34 cellular contexts compared by ENCODE assay signal in genomic region chr4:76061421-76061820, GRCh38. TPM values are rescaled to one million over a fixed set of nuclear protein-coding genes. Genes with fewer than 3 reads are reported as not detected.
"Had no signal": no experiment of that assay in that cellular context is flagged by ENCODE, and none has a peak within 500 bp of the region (broad histone marks: within the 10 kb centered on the region; RNA-seq: fewer than 3 reads in every experiment).

No MANE protein-coding gene starts in this region.

- H3K4me3 Mint-ChIP-seq: activated CD4-positive, alpha-beta memory T cell treated with anti-CD3 and anti-CD28 coated beads, Interleukin-2, amount 10 ng/mL, durations not matched to agents 7 days and 5 days; activated CD4-positive, alpha-beta T cell treated with anti-CD3 and anti-CD28 coated beads, Interleukin-2, amount 10 ng/mL, durations not matched to agents 7 days and 5 days; activated T-cell treated with anti-CD3 and anti-CD28 coated beads, Interleukin-2, amount 50 U/mL, for 4 hours; brain; nephron had no signal

- DNase-seq: activated CD4-positive, alpha-beta memory T cell treated with anti-CD3 and anti-CD28 coated beads, Interleukin-2, amount 10 ng/mL, durations not matched to agents 7 days and 5 days; activated CD4-positive, alpha-beta T cell treated with anti-CD3 and anti-CD28 coated beads for 1 hour; activated CD4-positive, alpha-beta T cell treated with anti-CD3 and anti-CD28 coated beads, Interleukin-2, amount 10 ng/mL, durations not matched to agents 7 days and 5 days; activated CD8-positive, alpha-beta memory T cell treated with anti-CD3 and anti-CD28 coated beads, Interleukin-2, amount 50 U/mL, for 48 hours; activated naive CD4-positive, alpha-beta T cell; activated T-cell treated with anti-CD3 and anti-CD28 coated beads, Interleukin-2, amount 50 U/mL, for 4 hours; cerebellar nuclear complex; colonic mucosa; effector CD8-positive, alpha-beta T cell; esophagus squamous epithelium; foreskin melanocyte; glutamatergic neuron; islet precursor cell; left ventricle myocardium inferior; mucosa of descending colon; right lobe of liver; stimulated activated CD4-positive, alpha-beta T cell treated with anti-CD3 and anti-CD28 coated beads, Interleukin-12 subunit alpha, Interleukin-12 subunit beta, amount 100 ng/mL, for 4 hours; stimulated activated CD4-positive, alpha-beta T cell treated with anti-CD3 and anti-CD28 coated beads, Interleukin-4, amount 100 ng/mL, for 4 hours; stimulated activated CD8-positive, alpha-beta memory T cell treated with anti-CD3 and anti-CD28 coated beads, Interleukin-4, amount 100 ng/mL, for 48 hours; stimulated activated naive CD4-positive, alpha-beta T cell; T1000; testis; trophoblast cell had no signal

- H3K27ac ChIP-seq: ascending aorta, cardiac muscle cell, colonic mucosa, esophagus squamous epithelium, left ventricle myocardium inferior, right lobe of liver, testis had no signal

- ATAC-seq: activated naive CD4-positive, alpha-beta T cell treated with anti-CD3 and anti-CD28 coated beads, Interleukin-2, amount 50 U/mL, for 72 hours; activated T-cell treated with anti-CD3 and anti-CD28 coated beads, Interleukin-2, amount 50 U/mL, for 4 hours; mucosa of descending colon; right lobe of liver had no signal

- H3K9me3 ChIP-seq: ascending aorta, colonic mucosa, esophagus squamous epithelium, left ventricle myocardium inferior, mucosa of descending colon, right lobe of liver, testis had no signal

- H3K4me1 Mint-ChIP-seq: brain, nephron had no signal

- H3K27me3 Mint-ChIP-seq: activated CD4-positive, alpha-beta memory T cell treated with anti-CD3 and anti-CD28 coated beads, Interleukin-2, amount 10 ng/mL, durations not matched to agents 7 days and 5 days; activated CD4-positive, alpha-beta T cell treated with anti-CD3 and anti-CD28 coated beads, Interleukin-2, amount 10 ng/mL, durations not matched to agents 7 days and 5 days had no signal

- H3K4me1 ChIP-seq: ascending aorta, colonic mucosa, esophagus squamous epithelium, left ventricle myocardium inferior, testis had no signal

- H3K36me3 Mint-ChIP-seq: activated naive CD4-positive, alpha-beta T cell treated with anti-CD3 and anti-CD28 coated beads, Interleukin-2, amount 50 U/mL, for 72 hours; brain had no signal

- H3K9me3 Mint-ChIP-seq: activated CD4-positive, alpha-beta memory T cell treated with anti-CD3 and anti-CD28 coated beads, Interleukin-2, amount 10 ng/mL, durations not matched to agents 7 days and 5 days; activated CD4-positive, alpha-beta T cell treated with anti-CD3 and anti-CD28 coated beads, Interleukin-2, amount 10 ng/mL, durations not matched to agents 7 days and 5 days; activated T-cell treated with anti-CD3 and anti-CD28 coated beads, Interleukin-2, amount 50 U/mL, for 4 hours; brain; nephron had no signal

- H3K27me3 ChIP-seq: ascending aorta, cardiac muscle cell, colonic mucosa, right lobe of liver, testis had no signal

- H3K4me3 ChIP-seq: ascending aorta, cardiac muscle cell, colonic mucosa, esophagus squamous epithelium, left ventricle myocardium inferior, lung, mucosa of descending colon, right lobe of liver, testis had no signal

- H3K27ac Mint-ChIP-seq: activated CD4-positive, alpha-beta T cell treated with anti-CD3 and anti-CD28 coated beads, Interleukin-2, amount 10 ng/mL, durations not matched to agents 7 days and 5 days; activated naive CD4-positive, alpha-beta T cell treated with anti-CD3 and anti-CD28 coated beads, Interleukin-2, amount 50 U/mL, for 72 hours; brain; nephron had no signal

- H3K36me3 ChIP-seq: ascending aorta, cardiac muscle cell, colonic mucosa, esophagus squamous epithelium, left ventricle myocardium inferior, right lobe of liver had no signal

RNA-seq across cellular contexts. Expression of gene ART3, which starts 13.1 kb away (rescaled TPM):
- total RNA-seq: activated CD4-positive, alpha-beta T cell treated with anti-CD3 and anti-CD28 coated beads, Interleukin-2, amount 10 ng/mL, durations not matched to agents 7 days and 5 days; ascending aorta; dermis microvascular lymphatic vessel endothelial cell; mesenteric fat pad; myocyte; right lobe of liver; T-helper 1 cell treated with Interleukin-12 subunit alpha and Interleukin-12 subunit beta and Interleukin-4 antibody, amounts not matched to agents 30 ng/mL and 1 ng/mL, for 36 hours had no signal

RNA-seq across cellular contexts. Expression of gene CXCL11, which starts 25.6 kb away (rescaled TPM):
- total RNA-seq: activated CD4-positive, alpha-beta T cell treated with anti-CD3 and anti-CD28 coated beads, Interleukin-2, amount 10 ng/mL, durations not matched to agents 7 days and 5 days; ascending aorta; cardiac muscle cell; colonic mucosa; left ventricle myocardium inferior; mesenteric fat pad; myocyte; osteoblast had no signal
- polyA plus RNA-seq: cardiac muscle cell had no signal

RNA-seq across cellular contexts. Expression of gene CXCL10, which starts 38.1 kb away (rescaled TPM):
- total RNA-seq: ascending aorta, cardiac muscle cell, left ventricle myocardium inferior, myocyte, osteoblast, testis had no signal
- polyA plus RNA-seq: cardiac muscle cell had no signal

RNA-seq across cellular contexts. Expression of gene CXCL9, which starts 54.1 kb away (rescaled TPM):
- total RNA-seq: activated CD4-positive, alpha-beta memory T cell treated with anti-CD3 and anti-CD28 coated beads, Interleukin-2, amount 10 ng/mL, durations not matched to agents 7 days and 5 days; cardiac muscle cell; dermis microvascular lymphatic vessel endothelial cell; myocyte; osteoblast had no signal
- polyA plus RNA-seq: cardiac muscle cell had no signal
